2 cellular contexts compared by ENCODE assay signal in the genomic region with DNA sequence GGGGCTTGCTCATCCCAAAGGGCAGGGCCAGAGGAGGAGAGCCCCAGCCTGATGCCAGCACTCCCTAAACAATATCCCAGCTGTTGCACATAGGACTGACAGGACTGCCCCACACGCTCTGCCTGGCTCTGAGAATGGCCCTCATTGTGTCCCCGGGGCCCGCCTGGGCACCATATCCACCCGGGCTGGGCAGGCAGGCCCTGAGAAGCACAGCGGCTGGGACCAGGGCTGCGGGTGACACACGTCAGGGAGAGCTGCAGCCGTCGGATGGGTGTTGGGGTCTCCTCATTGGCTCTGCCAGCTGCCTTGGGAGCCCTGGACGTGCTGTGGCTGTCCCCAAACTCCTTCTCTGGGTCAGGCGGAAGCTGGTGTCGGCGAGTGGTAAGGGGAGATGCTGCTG.
TF ChIP-seq lines count a peak whose summit lies in the region.

No MANE protein-coding gene starts in this region.

TF ChIP-seq in SK-N-SH, 30 proteins besides CTCF, POLR2A, EP300 and RAD21 (continued from another document):
- TF ChIP-seq, protein P1, sequence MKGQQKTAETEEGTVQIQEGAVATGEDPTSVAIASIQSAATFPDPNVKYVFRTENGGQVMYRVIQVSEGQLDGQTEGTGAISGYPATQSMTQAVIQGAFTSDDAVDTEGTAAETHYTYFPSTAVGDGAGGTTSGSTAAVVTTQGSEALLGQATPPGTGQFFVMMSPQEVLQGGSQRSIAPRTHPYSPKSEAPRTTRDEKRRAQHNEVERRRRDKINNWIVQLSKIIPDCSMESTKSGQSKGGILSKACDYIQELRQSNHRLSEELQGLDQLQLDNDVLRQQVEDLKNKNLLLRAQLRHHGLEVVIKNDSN (IDR thresholded peaks at IDR 0.05; ENCODE audit: borderline replicate concordance, low read depth): no peak
- no peak for TF ChIP-seq CHD2 (IDR thresholded peaks at IDR 0.05; ENCODE audit: low read length, partially characterized antibody)
- no peak for TF ChIP-seq POLR2AphosphoS5 (IDR thresholded peaks at IDR 0.05; ENCODE audit: low read depth, low read length)
- TF ChIP-seq, protein P2, sequence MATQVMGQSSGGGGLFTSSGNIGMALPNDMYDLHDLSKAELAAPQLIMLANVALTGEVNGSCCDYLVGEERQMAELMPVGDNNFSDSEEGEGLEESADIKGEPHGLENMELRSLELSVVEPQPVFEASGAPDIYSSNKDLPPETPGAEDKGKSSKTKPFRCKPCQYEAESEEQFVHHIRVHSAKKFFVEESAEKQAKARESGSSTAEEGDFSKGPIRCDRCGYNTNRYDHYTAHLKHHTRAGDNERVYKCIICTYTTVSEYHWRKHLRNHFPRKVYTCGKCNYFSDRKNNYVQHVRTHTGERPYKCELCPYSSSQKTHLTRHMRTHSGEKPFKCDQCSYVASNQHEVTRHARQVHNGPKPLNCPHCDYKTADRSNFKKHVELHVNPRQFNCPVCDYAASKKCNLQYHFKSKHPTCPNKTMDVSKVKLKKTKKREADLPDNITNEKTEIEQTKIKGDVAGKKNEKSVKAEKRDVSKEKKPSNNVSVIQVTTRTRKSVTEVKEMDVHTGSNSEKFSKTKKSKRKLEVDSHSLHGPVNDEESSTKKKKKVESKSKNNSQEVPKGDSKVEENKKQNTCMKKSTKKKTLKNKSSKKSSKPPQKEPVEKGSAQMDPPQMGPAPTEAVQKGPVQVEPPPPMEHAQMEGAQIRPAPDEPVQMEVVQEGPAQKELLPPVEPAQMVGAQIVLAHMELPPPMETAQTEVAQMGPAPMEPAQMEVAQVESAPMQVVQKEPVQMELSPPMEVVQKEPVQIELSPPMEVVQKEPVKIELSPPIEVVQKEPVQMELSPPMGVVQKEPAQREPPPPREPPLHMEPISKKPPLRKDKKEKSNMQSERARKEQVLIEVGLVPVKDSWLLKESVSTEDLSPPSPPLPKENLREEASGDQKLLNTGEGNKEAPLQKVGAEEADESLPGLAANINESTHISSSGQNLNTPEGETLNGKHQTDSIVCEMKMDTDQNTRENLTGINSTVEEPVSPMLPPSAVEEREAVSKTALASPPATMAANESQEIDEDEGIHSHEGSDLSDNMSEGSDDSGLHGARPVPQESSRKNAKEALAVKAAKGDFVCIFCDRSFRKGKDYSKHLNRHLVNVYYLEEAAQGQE (IDR thresholded peaks at IDR 0.05; ENCODE audit: low read depth, low read length): no peak
- TF ChIP-seq TCF12 (IDR thresholded peaks at IDR 0.05): no peak
- TF ChIP-seq SIN3A (IDR thresholded peaks at IDR 0.05; ENCODE audit: borderline replicate concordance, low read depth, low read length): no peak
- TF ChIP-seq FOXM1 (IDR thresholded peaks at IDR 0.05; ENCODE audit: low read depth): no peak
- TF ChIP-seq EZH2phosphoT487 (IDR thresholded peaks at IDR 0.05; ENCODE audit: borderline replicate concordance, low read depth): no peak
- no peak for TF ChIP-seq NRF1 (IDR thresholded peaks at IDR 0.05; ENCODE audit: low read depth, low read length)
- no peak for TF ChIP-seq TAF1 (IDR thresholded peaks at IDR 0.05; ENCODE audit: borderline replicate concordance, low read depth, low read length)
- TF ChIP-seq NFIC (IDR thresholded peaks at IDR 0.05; ENCODE audit: borderline replicate concordance): no peak
- TF ChIP-seq FOXJ3 (CRISPR knock-in tag; IDR thresholded peaks at IDR 0.05): no peak

TF ChIP-seq in SK-N-SH treated with all-trans-retinoic acid at 6 μM for 48 hours, 23 proteins besides CTCF, POLR2A, EP300 and RAD21 (continued from another document):
- TF ChIP-seq, protein P3, sequence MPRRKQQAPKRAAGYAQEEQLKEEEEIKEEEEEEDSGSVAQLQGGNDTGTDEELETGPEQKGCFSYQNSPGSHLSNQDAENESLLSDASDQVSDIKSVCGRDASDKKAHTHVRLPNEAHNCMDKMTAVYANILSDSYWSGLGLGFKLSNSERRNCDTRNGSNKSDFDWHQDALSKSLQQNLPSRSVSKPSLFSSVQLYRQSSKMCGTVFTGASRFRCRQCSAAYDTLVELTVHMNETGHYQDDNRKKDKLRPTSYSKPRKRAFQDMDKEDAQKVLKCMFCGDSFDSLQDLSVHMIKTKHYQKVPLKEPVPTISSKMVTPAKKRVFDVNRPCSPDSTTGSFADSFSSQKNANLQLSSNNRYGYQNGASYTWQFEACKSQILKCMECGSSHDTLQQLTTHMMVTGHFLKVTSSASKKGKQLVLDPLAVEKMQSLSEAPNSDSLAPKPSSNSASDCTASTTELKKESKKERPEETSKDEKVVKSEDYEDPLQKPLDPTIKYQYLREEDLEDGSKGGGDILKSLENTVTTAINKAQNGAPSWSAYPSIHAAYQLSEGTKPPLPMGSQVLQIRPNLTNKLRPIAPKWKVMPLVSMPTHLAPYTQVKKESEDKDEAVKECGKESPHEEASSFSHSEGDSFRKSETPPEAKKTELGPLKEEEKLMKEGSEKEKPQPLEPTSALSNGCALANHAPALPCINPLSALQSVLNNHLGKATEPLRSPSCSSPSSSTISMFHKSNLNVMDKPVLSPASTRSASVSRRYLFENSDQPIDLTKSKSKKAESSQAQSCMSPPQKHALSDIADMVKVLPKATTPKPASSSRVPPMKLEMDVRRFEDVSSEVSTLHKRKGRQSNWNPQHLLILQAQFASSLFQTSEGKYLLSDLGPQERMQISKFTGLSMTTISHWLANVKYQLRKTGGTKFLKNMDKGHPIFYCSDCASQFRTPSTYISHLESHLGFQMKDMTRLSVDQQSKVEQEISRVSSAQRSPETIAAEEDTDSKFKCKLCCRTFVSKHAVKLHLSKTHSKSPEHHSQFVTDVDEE (CRISPR knock-in tag; IDR thresholded peaks at IDR 0.05): no peak
- TF ChIP-seq ESRRG (CRISPR knock-in tag; IDR thresholded peaks at IDR 0.05) (no peak), TCF4 (CRISPR knock-in tag; IDR thresholded peaks at IDR 0.05; ENCODE audit: borderline replicate concordance) (no peak), RARB (CRISPR knock-in tag; IDR thresholded peaks at IDR 0.05) (no peak), ZNF70 (CRISPR knock-in tag; IDR thresholded peaks at IDR 0.05) (no peak), ARNTL (CRISPR knock-in tag; IDR thresholded peaks at IDR 0.05; ENCODE audit: borderline replicate concordance, low read depth) (no peak)
